ENCODE assay signal across 10 cellular contexts in the genomic region with DNA sequence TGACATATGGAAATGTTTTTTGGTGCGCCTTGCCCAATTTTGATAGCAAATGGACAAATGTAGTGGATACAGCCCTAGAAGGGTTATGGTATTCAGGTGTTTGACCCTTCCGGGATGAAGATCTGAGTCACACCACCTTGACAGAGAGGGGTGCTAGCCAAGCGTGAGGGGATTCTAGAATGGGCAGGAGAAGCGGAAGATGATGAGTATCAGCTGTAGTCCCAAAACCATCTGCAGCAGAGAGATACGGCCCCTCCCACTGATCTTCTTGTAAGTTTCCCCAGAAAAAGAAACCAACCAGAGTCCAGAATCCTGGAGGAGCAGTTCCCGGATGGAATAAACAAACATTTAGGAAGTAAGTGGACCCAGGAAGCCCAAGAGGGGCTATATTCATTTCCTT. TPM values are rescaled to one million over a fixed set of nuclear protein-coding genes. Genes with fewer than 3 reads are reported as not detected.
"Had no signal": no experiment of that assay in that cellular context is flagged by ENCODE, and none has a peak within 500 bp of the region (broad histone marks: within the 10 kb centered on the region; RNA-seq: fewer than 3 reads in every experiment).

No MANE protein-coding gene starts in this region.

- H3K4me2 ChIP-seq: GM23338 had no signal

- H2AFZ ChIP-seq: GM23338 had no signal

- H3K4me3 ChIP-seq: GM23338 had no signal

- H3K36me3 Mint-ChIP-seq: IgD-negative memory B cell had no signal

- H3K4me3 Mint-ChIP-seq: GM23338, H9, IgD-negative memory B cell had no signal

- H3K9me3 Mint-ChIP-seq: GM23338, H9, IgD-negative memory B cell had no signal

- H3K4me1 Mint-ChIP-seq: GM23338, H9 had no signal

- DNase-seq: H9, HCEC 1CT, KG1 had no signal

- H3K27ac ChIP-seq: HL-60 had no signal

- ATAC-seq: GM23338, HepG2 had no signal

- FAIRE-seq: H1, H54, HepG2 had no signal

- H3K27ac Mint-ChIP-seq: GM23338, IgD-negative memory B cell had no signal

RNA-seq across cellular contexts. Expression of gene DCHS2, which starts 18.1 kb away (rescaled TPM):
- total RNA-seq: HepG2, HT1080 had no signal
